Comparison of ENCODE assay signal across 8 cellular contexts in the genomic region with DNA sequence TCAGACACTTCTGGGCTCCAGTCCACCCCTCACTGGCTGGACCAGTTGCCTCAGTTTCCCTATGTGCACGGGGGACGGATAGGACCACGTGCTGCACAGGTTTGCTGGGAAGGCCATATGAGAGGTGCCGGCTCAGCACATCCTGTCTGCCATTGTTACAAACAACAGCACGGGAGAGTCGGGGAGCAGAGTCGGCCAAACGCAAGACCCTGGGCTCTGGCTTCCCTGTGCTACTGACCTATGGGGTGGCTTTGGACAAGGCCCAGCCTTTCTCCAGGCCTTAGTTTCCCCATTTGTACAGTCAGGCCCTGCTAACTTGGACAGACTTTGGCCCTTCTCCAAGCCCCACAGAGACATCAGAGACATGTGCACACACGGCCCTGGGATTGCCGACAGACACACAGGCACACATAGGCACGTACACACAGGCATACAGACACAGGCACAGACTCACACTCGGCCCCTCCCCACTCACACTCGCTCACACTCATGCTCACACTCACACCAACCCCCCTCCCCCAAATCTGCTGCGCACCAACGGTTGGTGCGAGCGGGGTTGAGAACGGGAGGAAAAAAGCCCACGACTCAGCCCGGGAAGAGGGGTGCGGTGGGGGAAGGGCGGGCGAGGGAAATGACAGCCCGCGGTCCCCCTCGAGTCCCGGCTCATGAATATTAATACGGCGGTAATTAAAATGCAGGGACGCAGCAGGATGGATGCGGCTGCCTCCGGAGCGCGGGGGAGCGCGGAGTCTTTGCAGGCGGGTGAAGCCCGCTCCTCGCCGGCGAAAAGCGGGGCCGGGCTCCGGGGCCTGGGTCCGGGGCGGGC.
A peak's percentile ranks its signal among the peaks of the same experiment; 100 is the strongest.
DNase-seq lines count a peak whose midpoint lies in the region; ATAC-seq and TF ChIP-seq lines count a peak whose summit lies in the region.

No MANE protein-coding gene starts in this region.

- TF ChIP-seq EP300 in ovary (IDR thresholded peaks at IDR 0.05), result no peak

- 9 to 10% (median 9%) methylated on average over 32 to 46 of the region's 46 CpGs for WGBS in ovary, 3 donors

- CTCF ChIA-PET in A673 (lab: Charles Lee), result no interaction called here

- DNase-seq in A673 (ENCODE audit: low spot score) (peak; percentile 92), NCI-H526 treated with DMSO at 0.1 percent for 48 hours (lab: John Stamatoyannopoulos, UW) (peak; percentile 6), glomerular visceral epithelial cell (ENCODE audit: extremely low spot score) (peak; percentile 50), ovary (peak in 4 of 5 donors; percentile 69 to 80 (median 76)), UCSD-AML1 (lab: John Stamatoyannopoulos, UW; ENCODE audit: unreplicated experiment) (no peak)
- DNase-seq in activated naive CD4-positive, alpha-beta T cell treated with anti-CD3 and anti-CD28 coated beads, Interleukin-2, amount 50 U/mL, for 16 hours, result peak; percentile 59

- TF ChIP-seq CTCF in A673 (conservative IDR thresholded peaks at IDR 0.05; ENCODE audit: low read depth, low read length) (no peak), ovary (IDR thresholded peaks at IDR 0.05) (no peak)

- intact Hi-C loops in A673 (cut with micrococcal nuclease; ENCODE audit: unreplicated experiment), result loop anchor here (5.0 kb wide), 1 partner anchor 311 kb away; a partner anchor contains a TSS
- intact Hi-C loops in ovary (cut with DNase I), result loop anchor here in 3 of 4 donors (5.0 to 10.0 kb wide), 8 partner anchors 73 to 346 kb away; a partner anchor contains a TSS

- POLR2A ChIA-PET in A673 (lab: Charles Lee; ENCODE audit: low non-redundant PET), result no interaction called here

- TF ChIP-seq POLR2A in ovary (IDR thresholded peaks at IDR 0.05), result no peak

- H3K4me1 ChIP-seq in A673 (ENCODE audit: insufficient read depth, low read length, poor library complexity, severe bottlenecking), result peaks cover 70% of the 10 kb centered on the region
- peaks cover 34% of the 10 kb centered on the region for H3K4me1 ChIP-seq in ovary (ENCODE audit: insufficient read depth)

- H3K27me3 ChIP-seq in A673 (replicated peaks; ENCODE audit: insufficient read depth, low read depth, low read length, poor library complexity), result no peaks in the 10 kb centered on the region
- H3K27me3 ChIP-seq in ovary, result no peaks in the 10 kb centered on the region

- no peaks in the 10 kb centered on the region for H3K36me3 ChIP-seq in A673 (ENCODE audit: insufficient read depth, low read length, poor library complexity, severe bottlenecking)
- no peaks in the 10 kb centered on the region for H3K36me3 ChIP-seq in ovary

- H3K4me3 ChIP-seq in A673 (ENCODE audit: low read depth, low read length, poor library complexity, severe bottlenecking) (peak overlapping the region; percentile 48), ovary (peak overlapping the region; percentile 53)

- BruUV-seq in A673 (replicated peaks; lab: Mats Ljungman, UMichigan), result TSS peak; percentile 79

- ATAC-seq in GM19395 (IDR thresholded peaks at IDR 0.05; ENCODE audit: unreplicated experiment) (peak; percentile 12), HG03108 (IDR thresholded peaks at IDR 0.05; ENCODE audit: unreplicated experiment) (no peak)

- H3K9me3 ChIP-seq in A673 (ENCODE audit: low read depth, low read length, poor library complexity, severe bottlenecking) (no peaks in the 10 kb centered on the region), ovary (no peaks in the 10 kb centered on the region)

- H3K27ac ChIP-seq in A673 (ENCODE audit: low read depth, low read length, poor library complexity, severe bottlenecking) (peak overlapping the region; percentile 98), ovary (peak overlapping the region; percentile 96 to 100)
